15 cellular contexts compared by ENCODE assay signal in genomic region chr15:88385078-88385700, GRCh38.
A peak's percentile ranks its signal among the peaks of the same experiment; 100 is the strongest.
DNase-seq lines count a peak whose midpoint lies in the region; ATAC-seq and TF ChIP-seq lines count a peak whose summit lies in the region.
"Had no signal": no experiment of that assay in that cellular context is flagged by ENCODE, and none has a peak within 500 bp of the region (broad histone marks: within the 10 kb centered on the region; RNA-seq: fewer than 3 reads in every experiment).

No MANE protein-coding gene starts in this region.

- no peak for TF ChIP-seq CTCF in CD14-positive monocyte (IDR thresholded peaks at IDR 0.05)
- TF ChIP-seq CTCF in fibroblast of mammary gland (conservative IDR thresholded peaks at IDR 0.05; ENCODE audit: control insufficient read depth, insufficient read depth, low read depth, low read length), result no peak
- no peak for TF ChIP-seq CTCF in mucosa of descending colon (IDR thresholded peaks at IDR 0.05)

- no peak for TF ChIP-seq POLR2A in GM18505 (IDR thresholded peaks at IDR 0.05; ENCODE audit: borderline replicate concordance, extremely low read depth, insufficient read depth, insufficient read length)

- ATAC-seq in GM21526 (IDR thresholded peaks at IDR 0.05; ENCODE audit: low FRiP score, unreplicated experiment) (no peak), GM18505 (IDR thresholded peaks at IDR 0.05; ENCODE audit: unreplicated experiment) (no peak), GM19035 (IDR thresholded peaks at IDR 0.05; ENCODE audit: unreplicated experiment) (no peak), mucosa of descending colon (no peak)
- ATAC-seq: activated CD8-positive, alpha-beta memory T cell treated with anti-CD3 and anti-CD28 coated beads, Interleukin-2, amount 10 ng/mL, durations not matched to agents 7 days and 5 days; naive thymus-derived CD4-positive, alpha-beta T cell had no signal

- H3K27ac Mint-ChIP-seq in CD14-positive monocyte, result no peak overlapping the region
- H3K27ac Mint-ChIP-seq: activated CD8-positive, alpha-beta memory T cell treated with anti-CD3 and anti-CD28 coated beads, Interleukin-2, amount 10 ng/mL, durations not matched to agents 7 days and 5 days; naive thymus-derived CD4-positive, alpha-beta T cell had no signal

- intact Hi-C loops in CD14-positive monocyte (cut with micrococcal nuclease), result no loop called here
- intact Hi-C loops in mucosa of descending colon (cut with DNase I, micrococcal nuclease), result no loop called here

- DNase-seq in A172 (ENCODE audit: low spot score) (peak; percentile 68), CD14-positive monocyte (ENCODE audit: low spot score) (peak; percentile 1), RPMI7951 (ENCODE audit: low read depth) (peak; percentile 43), fibroblast of mammary gland (ENCODE audit: low read depth) (peak; percentile 53), mucosa of descending colon (no peak)
- DNase-seq: activated CD8-positive, alpha-beta memory T cell treated with anti-CD3 and anti-CD28 coated beads, Interleukin-2, amount 10 ng/mL, durations not matched to agents 7 days and 5 days; GDM1; left cardiac atrium; naive thymus-derived CD4-positive, alpha-beta T cell; NCI-H1105 treated with DMSO at 0.1 percent for 48 hours; NCI-H510A; substantia nigra had no signal

- peaks cover 0 to 6% (median 0%) of the 10 kb centered on the region in 7 donors for H3K9me3 Mint-ChIP-seq in CD14-positive monocyte
- H3K9me3 Mint-ChIP-seq: naive thymus-derived CD4-positive, alpha-beta T cell had no signal

- H3K27me3 Mint-ChIP-seq in CD14-positive monocyte (ENCODE audit: low read depth in 3 of 3), result peaks cover 13 to 23% (median 14%) of the 10 kb centered on the region in 3 donors

- no peaks in the 10 kb centered on the region for H3K9me3 ChIP-seq in mucosa of descending colon

- H3K4me1 ChIP-seq in mucosa of descending colon (ENCODE audit: low read depth), result no peaks in the 10 kb centered on the region

- H3K36me3 Mint-ChIP-seq in CD14-positive monocyte, result no peaks in the 10 kb centered on the region
- H3K36me3 Mint-ChIP-seq: activated CD8-positive, alpha-beta memory T cell treated with anti-CD3 and anti-CD28 coated beads, Interleukin-2, amount 10 ng/mL, durations not matched to agents 7 days and 5 days; naive thymus-derived CD4-positive, alpha-beta T cell had no signal

- H3K4me3 ChIP-seq in fibroblast of mammary gland (ENCODE audit: control insufficient read depth, low read depth, low read length) (no peak overlapping the region), mucosa of descending colon (no peak overlapping the region)

- H3K4me3 Mint-ChIP-seq in CD14-positive monocyte, result no peak overlapping the region
- H3K4me3 Mint-ChIP-seq: activated CD8-positive, alpha-beta memory T cell treated with anti-CD3 and anti-CD28 coated beads, Interleukin-2, amount 10 ng/mL, durations not matched to agents 7 days and 5 days; naive thymus-derived CD4-positive, alpha-beta T cell had no signal

- H3K4me1 Mint-ChIP-seq in CD14-positive monocyte, result no peaks in the 10 kb centered on the region
- H3K4me1 Mint-ChIP-seq: naive thymus-derived CD4-positive, alpha-beta T cell had no signal

- H3K36me3 ChIP-seq in mucosa of descending colon (ENCODE audit: low read depth), result no peaks in the 10 kb centered on the region

Comparison
In these comparisons a context has a peak if more than half of its experiments do, and no peak if none do; other contexts are left out.
1. DNase-seq: peak in A172 (single experiment), CD14-positive monocyte (single experiment), RPMI7951 (single experiment) and fibroblast of mammary gland (single experiment); none in mucosa of descending colon (0 of 3).